In genomic region chr19:13459351-13459750, GRCh38 we compare ENCODE assay signal across 12 cellular contexts. TPM values are rescaled to one million over a fixed set of nuclear protein-coding genes. Genes with fewer than 3 reads are reported as not detected.
DNase-seq lines count a peak whose midpoint lies in the region; ATAC-seq and TF ChIP-seq lines count a peak whose summit lies in the region.
"Had no signal": no experiment of that assay in that cellular context is flagged by ENCODE, and none has a peak within 500 bp of the region (broad histone marks: within the 10 kb centered on the region; RNA-seq: fewer than 3 reads in every experiment).

No MANE protein-coding gene starts in this region.

- H3K4me1 ChIP-seq in tibial artery: no peaks in the 10 kb centered on the region

- intact Hi-C loops in tibial artery (cut with DNase I; ENCODE audit: low total_unique reads): no loop called here

- H3K27ac ChIP-seq in tibial artery: no peak overlapping the region
- H3K27ac ChIP-seq: BLaER1 treated with 17β-estradiol and CSF1 and Interleukin-3, amounts not matched to agents 10 nM and 100 nM had no signal

- H3K27me3 ChIP-seq in tibial artery: peaks cover 0 to 31% of the 10 kb centered on the region in 2 donors

- ATAC-seq in HG02763 (IDR thresholded peaks at IDR 0.05; ENCODE audit: unreplicated experiment): no peak

- TF ChIP-seq CTCF in tibial artery (IDR thresholded peaks at IDR 0.05): no peak

- in situ Hi-C loops in SK-MEL-5 (cut with HindIII; ENCODE audit: low pct_unique_long_range_greater_than_20kb, low sequenced_read_pairs): no loop called here

- H3K4me3 ChIP-seq in tibial artery: no peak overlapping the region
- H3K4me3 ChIP-seq: BLaER1 treated with 17β-estradiol and CSF1 and Interleukin-3, amounts not matched to agents 10 nM and 100 nM had no signal

- H3K9me3 ChIP-seq in tibial artery: no peaks in the 10 kb centered on the region
- H3K9me3 ChIP-seq: BLaER1 treated with 17β-estradiol and CSF1 and Interleukin-3, amounts not matched to agents 10 nM and 100 nM had no signal

- no peaks in the 10 kb centered on the region for H3K36me3 ChIP-seq in tibial artery
- H3K36me3 ChIP-seq: BLaER1 treated with 17β-estradiol and CSF1 and Interleukin-3, amounts not matched to agents 10 nM and 100 nM had no signal

- DNase-seq in NCI-H1092 treated with DMSO at 0.1 percent for 48 hours (lab: John Stamatoyannopoulos, UW) (peak; percentile 88), SK-MEL-5 (ENCODE audit: low read depth, low spot score) (peak; percentile 15), hypothalamus (lab: John Stamatoyannopoulos, UW) (peak in 46 of 51 donors; percentile 6 to 75 (median 37)), retina (peak; percentile 47), tibial artery (no peak), MV-4-11 (lab: John Stamatoyannopoulos, UW) (no peak)
- DNase-seq: activated effector memory CD4-positive, alpha-beta T cell treated with Interleukin-2 at 50 U/mL for 16 hours; kidney; SIG-M5; T-helper 9 cell had no signal

RNA-seq across cellular contexts. Expression of gene CACNA1A, which starts 46.9 kb away (rescaled TPM):
- total RNA-seq in SK-MEL-5 (2014; rRNA removed; shearing (Covaris generic)): not detected in 2 replicates
- polyA plus RNA-seq in SK-MEL-5 (2015; cell fraction: cytosol; rRNA removed): 0.22 TPM in 1 of 2 replicates, not detected in the other
- 0.28 and 2.8 TPM in 2 replicates for polyA plus RNA-seq in SK-MEL-5 (2015; cell fraction: nucleus; rRNA removed)

Comparison
In these comparisons a context has a peak if more than half of its experiments do, and no peak if none do; other contexts are left out.
1. DNase-seq: peak in NCI-H1092 treated with DMSO at 0.1 percent for 48 hours (single experiment), SK-MEL-5 (single experiment), hypothalamus (46 of 51) and retina (single experiment); none in tibial artery (0 of 2) and MV-4-11 (single experiment).